12 cellular contexts compared by ENCODE assay signal in the genomic region with DNA sequence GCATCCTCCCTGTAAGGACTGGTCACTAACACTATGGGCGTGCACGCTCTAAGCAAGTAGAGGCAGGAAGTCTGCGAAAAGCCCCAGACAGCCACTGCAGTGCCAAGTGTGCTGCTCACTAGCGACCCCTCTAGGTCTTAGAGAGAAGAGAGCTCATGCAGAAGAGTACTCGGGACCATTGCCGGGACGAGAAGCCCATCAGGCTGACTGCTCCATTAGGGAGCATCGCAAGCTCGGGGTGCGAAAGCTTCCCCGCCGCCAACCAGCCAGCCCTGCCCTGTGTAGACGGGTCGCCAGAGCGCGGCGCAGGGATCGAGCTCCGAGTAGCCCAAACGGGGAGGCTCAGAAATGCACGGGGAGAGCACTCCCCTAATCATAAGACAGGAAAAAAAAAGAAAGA. TPM values are rescaled to one million over a fixed set of nuclear protein-coding genes. Genes with fewer than 3 reads are reported as not detected.
DNase-seq lines count a peak whose midpoint lies in the region; ATAC-seq and TF ChIP-seq lines count a peak whose summit lies in the region.
"Had no signal": no experiment of that assay in that cellular context is flagged by ENCODE, and none has a peak within 500 bp of the region (broad histone marks: within the 10 kb centered on the region; RNA-seq: fewer than 3 reads in every experiment).

No MANE protein-coding gene starts in this region.

- H3K4me3 Mint-ChIP-seq in Caco-2 (ENCODE audit: unreplicated experiment), result no peak overlapping the region
- H3K4me3 Mint-ChIP-seq: T-helper 2 cell treated with Interferon-gamma antibody and Interleukin-4, amounts not matched to agents 5 μg/mL and 100 μg/mL, for 36 hours had no signal

- H3K27ac Mint-ChIP-seq in Caco-2 (ENCODE audit: unreplicated experiment), result no peak overlapping the region
- H3K27ac Mint-ChIP-seq: T-helper 2 cell treated with Interferon-gamma antibody and Interleukin-4, amounts not matched to agents 5 μg/mL and 100 μg/mL, for 36 hours had no signal

- DNase-seq in Caco-2 (no peak), HCT116 (ENCODE audit: low read depth, low spot score) (no peak), iPS-NIHi11 (ENCODE audit: low spot score) (peak; percentile 71), kidney glomerular epithelial cell (lab: John Stamatoyannopoulos, UW) (no peak), RKO (ENCODE audit: low spot score) (no peak), NCI-H128 (lab: John Stamatoyannopoulos, UW; ENCODE audit: unreplicated experiment) (no peak)
- DNase-seq in activated CD4-positive, alpha-beta T cell treated with anti-CD3 and anti-CD28 coated beads, Interleukin-2, amount 50 U/mL, for 1 hour, result no peak
- DNase-seq: activated T-cell treated with anti-CD3 and anti-CD28 coated beads, Interleukin-2, amount 50 U/mL, for 1 hour; NCI-H510A; uterus had no signal

- H3K27me3 ChIP-seq in Caco-2 (replicated peaks; ENCODE audit: control insufficient read depth, insufficient read depth, low read length), result no peaks in the 10 kb centered on the region
- H3K27me3 ChIP-seq in HCT116 (ENCODE audit: insufficient read depth, low read length), result peaks cover 9% of the 10 kb centered on the region; the same call in 1 of the 2 replicates

- no peak overlapping the region for H3K9ac ChIP-seq in HCT116 (ENCODE audit: low read length)

- H3K9me3 ChIP-seq in Caco-2 (no peaks in the 10 kb centered on the region), HCT116 (ENCODE audit: control insufficient read depth in 1 of 2, insufficient read depth in 1 of 2, low read depth in 1 of 2, low read length in 2 of 2) (no peaks in the 10 kb centered on the region)
- H3K9me3 ChIP-seq: uterus had no signal

- CTCF ChIA-PET in Caco-2 (lab: Charles Lee), result interaction anchor here (1.0 kb wide), 1 partner anchor 17 kb away, joined by 8 read pairs; the partner anchor contains the start of gene POU4F1
- CTCF ChIA-PET in HCT116 (lab: Charles Lee), result interaction anchor here (0.7 kb wide), 1 partner anchor 90 kb away, joined by 3 read pairs; no protein-coding TSS in a partner anchor

- no peak overlapping the region for H3K4me2 ChIP-seq in HCT116 (ENCODE audit: low read length)

- RAD21 ChIA-PET in HCT116 (lab: Charles Lee; ENCODE audit: low non-redundant PET in 1 of 2, low total read pairs in 2 of 2, uncharacterized antibody in 2 of 2, unreplicated experiment in 2 of 2), result no interaction called here

- H3K4me3 ChIP-seq in Caco-2 (ENCODE audit: low read depth, low read length), result no peak overlapping the region
- H3K4me3 ChIP-seq in HCT116 (replicated peaks in 1 of 2; ENCODE audit: low read depth in 1 of 2, low read length in 2 of 2), result no peak overlapping the region
- H3K4me3 ChIP-seq in WI38 (ENCODE audit: low read depth, low read length), result no peak overlapping the region
- H3K4me3 ChIP-seq: uterus had no signal

- no peaks in the 10 kb centered on the region for H3K36me3 Mint-ChIP-seq in Caco-2 (ENCODE audit: insufficient read depth, unreplicated experiment)

- H3K36me3 ChIP-seq in Caco-2 (ENCODE audit: control insufficient read depth, insufficient read depth, low read length) (no peaks in the 10 kb centered on the region), HCT116 (ENCODE audit: control insufficient read depth in 1 of 2, insufficient read depth in 2 of 2, low read length in 2 of 2) (no peaks in the 10 kb centered on the region)
- H3K36me3 ChIP-seq: uterus had no signal

- intact Hi-C loops in Caco-2 (cut with micrococcal nuclease; ENCODE audit: unreplicated experiment) (no loop called here), HCT116 (cut with micrococcal nuclease) (no loop called here)

- TF ChIP-seq CTCF in Caco-2 (IDR thresholded peaks at IDR 0.05; ENCODE audit: insufficient read depth in 1 of 2, low read depth in 1 of 2, low read length in 1 of 2, severe bottlenecking in 1 of 2, unreplicated experiment in 1 of 2), result peak; percentile 27 to 35
- peak in 2 of 3 experiments; percentile 48 to 54; a peak in 4 of 6 replicates for TF ChIP-seq CTCF in HCT116 (IDR thresholded peaks at IDR 0.05 in 2 of 3, conservative IDR thresholded peaks at IDR 0.05 in 1 of 3; ENCODE audit: borderline replicate concordance in 1 of 3, insufficient read depth in 1 of 3, low read depth in 2 of 3, low read length in 2 of 3)
- peak; percentile 30; the same call in 1 of the 2 replicates for TF ChIP-seq CTCF in WI38 (IDR thresholded peaks at IDR 0.05; ENCODE audit: low read depth, low read length)

- H2AFZ ChIP-seq in HCT116 (ENCODE audit: low read depth, low read length, poor library complexity, severe bottlenecking), result no peak overlapping the region

- H3K9me2 ChIP-seq in HCT116 (ENCODE audit: insufficient read depth), result no peaks in the 10 kb centered on the region

- POLR2A ChIA-PET in Caco-2 (lab: Charles Lee), result no interaction called here
- POLR2A ChIA-PET in HCT116 (lab: Charles Lee), result no interaction called here

- no peak for TF ChIP-seq RAD21 in HCT116 (IDR thresholded peaks at IDR 0.05; ENCODE audit: low read depth)

- H3K4me1 ChIP-seq in Caco-2 (no peaks in the 10 kb centered on the region), HCT116 (ENCODE audit: control insufficient read depth in 1 of 2, insufficient read depth in 2 of 2, low read length in 2 of 2) (no peaks in the 10 kb centered on the region)
- H3K4me1 ChIP-seq: uterus had no signal

- no peaks in the 10 kb centered on the region; the same call in 1 of the 2 replicates for H4K20me1 ChIP-seq in HCT116 (ENCODE audit: insufficient read depth)

- H3K27ac ChIP-seq in HCT116 (ENCODE audit: low read depth, low read length), result no peak overlapping the region
- H3K27ac ChIP-seq: uterus had no signal

- H3K27me3 Mint-ChIP-seq in Caco-2 (ENCODE audit: insufficient read depth, unreplicated experiment), result peaks cover 34% of the 10 kb centered on the region

- ATAC-seq in HCT116, result peak; percentile 69

- no peaks in the 10 kb centered on the region for H3K9me3 Mint-ChIP-seq in Caco-2 (ENCODE audit: unreplicated experiment)
- H3K9me3 Mint-ChIP-seq: T-helper 2 cell treated with Interferon-gamma antibody and Interleukin-4, amounts not matched to agents 5 μg/mL and 100 μg/mL, for 36 hours had no signal

- no peak for TF ChIP-seq POLR2A in HCT116 (IDR thresholded peaks at IDR 0.05; ENCODE audit: borderline replicate concordance, extremely low read depth, insufficient read depth, insufficient read length)

- no peaks in the 10 kb centered on the region for H3K79me2 ChIP-seq in HCT116 (ENCODE audit: insufficient read depth, low read length)

- BruUV-seq in Caco-2 (replicated peaks; lab: Mats Ljungman, UMichigan), result no TSS peak
- BruUV-seq in HCT116 (replicated peaks; lab: Mats Ljungman, UMichigan), result no TSS peak

- no peaks in the 10 kb centered on the region for H3K4me1 Mint-ChIP-seq in Caco-2 (ENCODE audit: low read depth, unreplicated experiment)

TF ChIP-seq in HCT116, 20 proteins besides CTCF, POLR2A, EP300 and RAD21 (continues in another document):
- TF ChIP-seq, protein P1, sequence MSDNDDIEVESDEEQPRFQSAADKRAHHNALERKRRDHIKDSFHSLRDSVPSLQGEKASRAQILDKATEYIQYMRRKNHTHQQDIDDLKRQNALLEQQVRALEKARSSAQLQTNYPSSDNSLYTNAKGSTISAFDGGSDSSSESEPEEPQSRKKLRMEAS (IDR thresholded peaks at IDR 0.05), result no peak
- TF ChIP-seq POLR2AphosphoS5 (IDR thresholded peaks at IDR 0.05; ENCODE audit: low read depth, low read length) (no peak), CBX3 (IDR thresholded peaks at IDR 0.05; ENCODE audit: low read depth) (no peak), SP1 (IDR thresholded peaks at IDR 0.05; ENCODE audit: low read depth) (no peak), YY1 (IDR thresholded peaks at IDR 0.05; ENCODE audit: extremely low read depth, insufficient replicate concordance, low read depth, low read length) (no peak), ATF3 (IDR thresholded peaks at IDR 0.05) (no peak)
- TF ChIP-seq, protein P2, sequence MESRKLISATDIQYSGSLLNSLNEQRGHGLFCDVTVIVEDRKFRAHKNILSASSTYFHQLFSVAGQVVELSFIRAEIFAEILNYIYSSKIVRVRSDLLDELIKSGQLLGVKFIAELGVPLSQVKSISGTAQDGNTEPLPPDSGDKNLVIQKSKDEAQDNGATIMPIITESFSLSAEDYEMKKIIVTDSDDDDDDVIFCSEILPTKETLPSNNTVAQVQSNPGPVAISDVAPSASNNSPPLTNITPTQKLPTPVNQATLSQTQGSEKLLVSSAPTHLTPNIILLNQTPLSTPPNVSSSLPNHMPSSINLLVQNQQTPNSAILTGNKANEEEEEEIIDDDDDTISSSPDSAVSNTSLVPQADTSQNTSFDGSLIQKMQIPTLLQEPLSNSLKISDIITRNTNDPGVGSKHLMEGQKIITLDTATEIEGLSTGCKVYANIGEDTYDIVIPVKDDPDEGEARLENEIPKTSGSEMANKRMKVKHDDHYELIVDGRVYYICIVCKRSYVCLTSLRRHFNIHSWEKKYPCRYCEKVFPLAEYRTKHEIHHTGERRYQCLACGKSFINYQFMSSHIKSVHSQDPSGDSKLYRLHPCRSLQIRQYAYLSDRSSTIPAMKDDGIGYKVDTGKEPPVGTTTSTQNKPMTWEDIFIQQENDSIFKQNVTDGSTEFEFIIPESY (IDR thresholded peaks at IDR 0.05; ENCODE audit: extremely low read depth, insufficient replicate concordance, low read length), result no peak

RNA-seq across cellular contexts. Expression of gene POU4F1, which starts 16.6 kb away (rescaled TPM):
- 7.3 and 8.1 TPM in 2 replicates for total RNA-seq in Caco-2 (2022)
- not detected for total RNA-seq in HCT116 (2021; ENCODE audit: unreplicated experiment)
- not detected in 2 replicates for polyA plus RNA-seq in HCT116 (2012)
- total RNA-seq: uterus had no signal
